In the genomic region with DNA sequence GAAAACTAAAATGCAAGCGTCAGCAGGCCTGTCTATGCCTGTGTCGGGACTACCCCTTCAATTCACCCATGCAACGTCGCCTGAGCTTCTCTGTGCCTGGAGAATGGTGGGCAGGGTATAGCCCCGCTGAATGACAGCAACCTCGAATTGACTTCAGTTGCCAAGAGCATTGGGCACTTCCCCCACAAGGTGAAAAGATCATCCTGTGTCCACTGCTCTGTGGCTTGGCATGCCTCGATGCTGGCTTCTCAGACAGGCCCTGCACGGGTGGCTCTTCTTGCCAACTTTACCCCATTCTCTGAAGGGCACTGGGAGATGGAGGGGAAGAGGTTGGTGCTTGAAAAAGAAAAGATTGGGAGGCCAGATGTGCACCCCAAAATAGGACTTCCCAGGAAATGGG, we compare ENCODE assay signal across 28 cellular contexts. TPM values are rescaled to one million over a fixed set of nuclear protein-coding genes. Genes with fewer than 3 reads are reported as not detected.
"Had no signal": no experiment of that assay in that cellular context is flagged by ENCODE, and none has a peak within 500 bp of the region (broad histone marks: within the 10 kb centered on the region; RNA-seq: fewer than 3 reads in every experiment).

No MANE protein-coding gene starts in this region.

- H3K27ac ChIP-seq: epithelial cell of prostate, gastroesophageal sphincter, heart left ventricle, hepatocyte, left ventricle myocardium inferior, lower lobe of right lung, ovary, psoas muscle, sigmoid colon, stomach, thoracic aorta, tibial nerve, upper lobe of right lung, vagina had no signal

- H3K9me3 ChIP-seq: gastroesophageal sphincter, heart left ventricle, left ventricle myocardium inferior, lower lobe of right lung, ovary, psoas muscle, sigmoid colon, stomach, thoracic aorta, tibial nerve, upper lobe of right lung, vagina had no signal

- H3K79me2 ChIP-seq: hepatocyte had no signal

- H3K4me2 ChIP-seq: hepatocyte had no signal

- H3K4me3 Mint-ChIP-seq: endodermal cell; natural killer cell; neural crest cell; stimulated activated effector memory CD8-positive, alpha-beta T cell treated with anti-CD3 and anti-CD28 coated beads, Interleukin-12 subunit alpha, Interleukin-12 subunit beta, amount 100 ng/mL, for 72 hours had no signal

- H3K4me3 ChIP-seq: gastroesophageal sphincter, heart left ventricle, hepatocyte, left ventricle myocardium inferior, lower lobe of right lung, ovary, psoas muscle, sigmoid colon, stomach, thoracic aorta, tibial nerve, upper lobe of right lung, vagina had no signal

- H3K36me3 Mint-ChIP-seq: natural killer cell; stimulated activated effector memory CD8-positive, alpha-beta T cell treated with anti-CD3 and anti-CD28 coated beads, Interleukin-12 subunit alpha, Interleukin-12 subunit beta, amount 100 ng/mL, for 72 hours had no signal

- H3K27ac Mint-ChIP-seq: endodermal cell; natural killer cell; stimulated activated effector memory CD8-positive, alpha-beta T cell treated with anti-CD3 and anti-CD28 coated beads, Interleukin-12 subunit alpha, Interleukin-12 subunit beta, amount 100 ng/mL, for 72 hours had no signal

- H3K36me3 ChIP-seq: gastroesophageal sphincter, heart left ventricle, left ventricle myocardium inferior, lower lobe of right lung, ovary, sigmoid colon, stomach, thoracic aorta, tibial nerve, upper lobe of right lung, vagina had no signal

- DNase-seq: effector CD8-positive, alpha-beta T cell; endodermal cell; foreskin fibroblast; heart left ventricle; kidney; left cardiac atrium; left ventricle myocardium inferior; lower lobe of right lung; natural killer cell; ovary; psoas muscle; right cardiac atrium; sigmoid colon; stimulated activated CD4-positive, alpha-beta T cell treated with anti-CD3 and anti-CD28 coated beads, Interleukin-2, amount 100 ng/mL, for 24 hours; stimulated activated CD4-positive, alpha-beta T cell treated with anti-CD3 and anti-CD28 coated beads, Interleukin-4, amount 100 ng/mL, for 24 hours; stimulated activated naive CD4-positive, alpha-beta T cell treated with Interleukin-2 at 50 U/mL for 16 hours; stomach; upper lobe of right lung had no signal

- H3K27me3 ChIP-seq: ovary, vagina had no signal

- FAIRE-seq: colon, kidney had no signal

- H3K9me3 Mint-ChIP-seq: endodermal cell; natural killer cell; neural crest cell; stimulated activated effector memory CD8-positive, alpha-beta T cell treated with anti-CD3 and anti-CD28 coated beads, Interleukin-12 subunit alpha, Interleukin-12 subunit beta, amount 100 ng/mL, for 72 hours had no signal

- H2AFZ ChIP-seq: hepatocyte had no signal

- H3K4me1 ChIP-seq: psoas muscle, upper lobe of right lung had no signal

RNA-seq across cellular contexts. Expression of gene SLC6A1, which starts 3.3 kb away (rescaled TPM):
- total RNA-seq: natural killer cell, renal cortical epithelial cell had no signal
